In genomic region chrX:77597511-77597910, GRCh38 we compare ENCODE assay signal across 26 cellular contexts.
A peak's percentile ranks its signal among the peaks of the same experiment; 100 is the strongest.
DNase-seq lines count a peak whose midpoint lies in the region; ATAC-seq and TF ChIP-seq lines count a peak whose summit lies in the region.
"Had no signal": no experiment of that assay in that cellular context is flagged by ENCODE, and none has a peak within 500 bp of the region (broad histone marks: within the 10 kb centered on the region; RNA-seq: fewer than 3 reads in every experiment).

No MANE protein-coding gene starts in this region.

- no peaks in the 10 kb centered on the region for H3K36me3 ChIP-seq in KMS-11 (ENCODE audit: insufficient read depth)
- H3K36me3 ChIP-seq: WERI-Rb-1 had no signal

- H3K79me2 ChIP-seq in KMS-11 (ENCODE audit: insufficient read depth, low read depth) = no peaks in the 10 kb centered on the region
- H3K79me2 ChIP-seq: parathyroid adenoma had no signal

- H3K4me2 ChIP-seq in KMS-11 = peak overlapping the region; percentile 38; the same call in 1 of the 2 replicates

- H3K27me3 ChIP-seq in KMS-11 (ENCODE audit: insufficient read depth, low read depth) = no peaks in the 10 kb centered on the region
- H3K27me3 ChIP-seq: gastroesophageal sphincter, upper lobe of right lung had no signal

- POLR2A ChIA-PET in activated CD8-positive, alpha-beta T cell treated with anti-CD3 and anti-CD28 coated beads for 36 hours (lab: Charles Lee) = no interaction called here
- POLR2A ChIA-PET in activated CD8-positive, alpha-beta T cell treated with anti-CD3 and anti-CD28 coated beads, Interleukin-2, amount 10 ng/mL, durations not matched to agents 7 days and 5 days (lab: Charles Lee) = no interaction called here

- H3K27ac Mint-ChIP-seq in activated CD8-positive, alpha-beta T cell treated with anti-CD3 and anti-CD28 coated beads for 36 hours = peak overlapping the region; percentile 20
- H3K27ac Mint-ChIP-seq in activated CD8-positive, alpha-beta T cell treated with anti-CD3 and anti-CD28 coated beads, Interleukin-2, amount 10 ng/mL, durations not matched to agents 7 days and 5 days = no peak overlapping the region
- H3K27ac Mint-ChIP-seq in chondrocyte (ENCODE audit: unreplicated experiment) = peak overlapping the region; percentile 83

- H2AFZ ChIP-seq in KMS-11 (ENCODE audit: low read depth) = no peak overlapping the region
- H2AFZ ChIP-seq: parathyroid adenoma had no signal

- no peak for TF ChIP-seq CTCF in activated CD8-positive, alpha-beta T cell treated with anti-CD3 and anti-CD28 coated beads for 36 hours (IDR thresholded peaks at IDR 0.05)
- TF ChIP-seq CTCF in KMS-11 (conservative IDR thresholded peaks at IDR 0.05; ENCODE audit: low read depth, low read length) (no peak), chondrocyte (IDR thresholded peaks at IDR 0.05) (no peak)

- H3K4me1 ChIP-seq in KMS-11 (ENCODE audit: low read depth, poor library complexity, severe bottlenecking) = peaks cover 12% of the 10 kb centered on the region
- H3K4me1 ChIP-seq: gastroesophageal sphincter, left ventricle myocardium inferior, parathyroid adenoma, upper lobe of right lung had no signal

- no peaks in the 10 kb centered on the region for H3K9me3 Mint-ChIP-seq in activated CD8-positive, alpha-beta T cell treated with anti-CD3 and anti-CD28 coated beads for 36 hours
- H3K9me3 Mint-ChIP-seq in activated CD8-positive, alpha-beta T cell treated with anti-CD3 and anti-CD28 coated beads, Interleukin-2, amount 10 ng/mL, durations not matched to agents 7 days and 5 days (ENCODE audit: insufficient read depth) = no peaks in the 10 kb centered on the region
- no peaks in the 10 kb centered on the region for H3K9me3 Mint-ChIP-seq in chondrocyte (ENCODE audit: low read depth)
- H3K9me3 Mint-ChIP-seq: CD8-positive, alpha-beta memory T cell; nephron had no signal

- no peak overlapping the region for H3K4me3 ChIP-seq in KMS-11 (IDR thresholded peaks at IDR 0.05; ENCODE audit: insufficient read depth, low read depth, low read length)
- H3K4me3 ChIP-seq: gastroesophageal sphincter, left ventricle myocardium inferior, upper lobe of right lung had no signal

- peaks cover 19% of the 10 kb centered on the region for H3K36me3 Mint-ChIP-seq in activated CD8-positive, alpha-beta T cell treated with anti-CD3 and anti-CD28 coated beads for 36 hours (ENCODE audit: low read depth)
- peaks cover 13% of the 10 kb centered on the region for H3K36me3 Mint-ChIP-seq in activated CD8-positive, alpha-beta T cell treated with anti-CD3 and anti-CD28 coated beads, Interleukin-2, amount 10 ng/mL, durations not matched to agents 7 days and 5 days (ENCODE audit: low read depth)
- peaks cover 3% of the 10 kb centered on the region for H3K36me3 Mint-ChIP-seq in chondrocyte (ENCODE audit: low read depth)

- no peak overlapping the region for H3K9ac ChIP-seq in KMS-11
- H3K9ac ChIP-seq: parathyroid adenoma had no signal

- ATAC-seq in activated CD8-positive, alpha-beta T cell treated with anti-CD3 and anti-CD28 coated beads for 36 hours = no peak
- ATAC-seq in activated CD8-positive, alpha-beta T cell treated with anti-CD3 and anti-CD28 coated beads, Interleukin-2, amount 10 ng/mL, durations not matched to agents 7 days and 5 days = no peak
- ATAC-seq: gastroesophageal sphincter, sciatic nerve, upper lobe of right lung had no signal

- no peak for DNase-seq in activated CD8-positive, alpha-beta T cell treated with anti-CD3 and anti-CD28 coated beads for 36 hours
- no peak for DNase-seq in activated CD8-positive, alpha-beta T cell treated with anti-CD3 and anti-CD28 coated beads, Interleukin-2, amount 10 ng/mL, durations not matched to agents 7 days and 5 days
- DNase-seq in chondrocyte (ENCODE audit: low spot score) = no peak
- peak; percentile 1 for DNase-seq in renal cortical epithelial cell (ENCODE audit: low read depth)
- no peak for DNase-seq in NCI-H1694 (lab: John Stamatoyannopoulos, UW)
- DNase-seq in activated CD4-positive, alpha-beta T cell treated with anti-CD3 and anti-CD28 coated beads, Interleukin-2, amount 50 U/mL, for 1 hour = no peak
- no peak for DNase-seq in NCI-H510A (lab: John Stamatoyannopoulos, UW)
- DNase-seq: 8988T; activated CD4-positive, alpha-beta T cell treated with anti-CD3 and anti-CD28 coated beads, Interleukin-2, amount 50 U/mL, for 4 hours; activated CD8-positive, alpha-beta memory T cell treated with anti-CD3 and anti-CD28 coated beads, Interleukin-2, amount 50 U/mL, for 48 hours; AML-193; CD8-positive, alpha-beta memory T cell; GDM1; H9; left ventricle myocardium inferior; NCI-H1417; NCI-H2081 treated with DMSO at 0.1 percent for 48 hours; NCI-H345; T-helper 9 cell; upper lobe of right lung; WERI-Rb-1 had no signal

- no peak overlapping the region for H3K4me3 Mint-ChIP-seq in activated CD8-positive, alpha-beta T cell treated with anti-CD3 and anti-CD28 coated beads for 36 hours
- H3K4me3 Mint-ChIP-seq in activated CD8-positive, alpha-beta T cell treated with anti-CD3 and anti-CD28 coated beads, Interleukin-2, amount 10 ng/mL, durations not matched to agents 7 days and 5 days = no peak overlapping the region
- no peak overlapping the region for H3K4me3 Mint-ChIP-seq in chondrocyte (ENCODE audit: unreplicated experiment)
- H3K4me3 Mint-ChIP-seq: CD8-positive, alpha-beta memory T cell; H9; nephron had no signal

- intact Hi-C loops in activated CD8-positive, alpha-beta T cell treated with anti-CD3 and anti-CD28 coated beads for 36 hours (cut with micrococcal nuclease) = no loop called here

- CTCF ChIA-PET in activated CD8-positive, alpha-beta T cell treated with anti-CD3 and anti-CD28 coated beads for 36 hours (lab: Charles Lee) = no interaction called here
- CTCF ChIA-PET in activated CD8-positive, alpha-beta T cell treated with anti-CD3 and anti-CD28 coated beads, Interleukin-2, amount 10 ng/mL, durations not matched to agents 7 days and 5 days (lab: Charles Lee) = no interaction called here

- no peaks in the 10 kb centered on the region for H4K20me1 ChIP-seq in KMS-11 (ENCODE audit: insufficient read depth)

- no peak overlapping the region; the same call in 1 of the 2 replicates for H3K27ac ChIP-seq in KMS-11
- H3K27ac ChIP-seq: gastroesophageal sphincter, left ventricle myocardium inferior, parathyroid adenoma, upper lobe of right lung, WERI-Rb-1 had no signal

- no peaks in the 10 kb centered on the region for H3K27me3 Mint-ChIP-seq in activated CD8-positive, alpha-beta T cell treated with anti-CD3 and anti-CD28 coated beads for 36 hours
- no peaks in the 10 kb centered on the region for H3K27me3 Mint-ChIP-seq in activated CD8-positive, alpha-beta T cell treated with anti-CD3 and anti-CD28 coated beads, Interleukin-2, amount 10 ng/mL, durations not matched to agents 7 days and 5 days (ENCODE audit: low read depth)
- H3K27me3 Mint-ChIP-seq in chondrocyte (ENCODE audit: low read depth) = no peaks in the 10 kb centered on the region

- peaks cover 8% of the 10 kb centered on the region for H3K4me1 Mint-ChIP-seq in activated CD8-positive, alpha-beta T cell treated with anti-CD3 and anti-CD28 coated beads for 36 hours (ENCODE audit: low read depth)
- peaks cover 5% of the 10 kb centered on the region for H3K4me1 Mint-ChIP-seq in activated CD8-positive, alpha-beta T cell treated with anti-CD3 and anti-CD28 coated beads, Interleukin-2, amount 10 ng/mL, durations not matched to agents 7 days and 5 days (ENCODE audit: low read depth)
- H3K4me1 Mint-ChIP-seq in chondrocyte (ENCODE audit: low read depth) = peaks cover 5% of the 10 kb centered on the region
- H3K4me1 Mint-ChIP-seq: H9, nephron had no signal
